In genomic region chr20:44097521-44098255, GRCh38 we compare ENCODE assay signal across 16 cellular contexts.
DNase-seq lines count a peak whose midpoint lies in the region; ATAC-seq and TF ChIP-seq lines count a peak whose summit lies in the region.
"Had no signal": no experiment of that assay in that cellular context is flagged by ENCODE, and none has a peak within 500 bp of the region (broad histone marks: within the 10 kb centered on the region; RNA-seq: fewer than 3 reads in every experiment).

No MANE protein-coding gene starts in this region.

- TF ChIP-seq CTCF in PC-9 (conservative IDR thresholded peaks at IDR 0.05): no peak

- POLR2A ChIA-PET in PC-9 (lab: Charles Lee; ENCODE audit: unreplicated experiment): no interaction called here

- H3K4me3 ChIP-seq in PC-9 (no peak overlapping the region), neuronal stem cell (ENCODE audit: low read length in 2 of 2) (no peak overlapping the region)

- no peak overlapping the region for H4K8ac ChIP-seq in neuronal stem cell (ENCODE audit: low read depth, low read length)

- no peaks in the 10 kb centered on the region for H3K79me2 ChIP-seq in PC-9 (ENCODE audit: low read depth)

- no peak overlapping the region for H3K14ac ChIP-seq in neuronal stem cell (ENCODE audit: low read length)

- H3K36me3 ChIP-seq in PC-9 (ENCODE audit: low read depth) (no peaks in the 10 kb centered on the region), neuronal stem cell (replicated peaks in 1 of 2; ENCODE audit: control insufficient read depth in 2 of 2, insufficient read depth in 2 of 2, low read length in 2 of 2) (no peaks in the 10 kb centered on the region)

- no peaks in the 10 kb centered on the region for H3K79me1 ChIP-seq in neuronal stem cell (ENCODE audit: low read depth, low read length)

- no peak overlapping the region for H3K9ac ChIP-seq in neuronal stem cell (ENCODE audit: low read depth, low read length, poor library complexity)

- H3K9me3 ChIP-seq in PC-9 (ENCODE audit: insufficient read depth, low read depth) (no peaks in the 10 kb centered on the region; the same call in 1 of the 2 replicates), neuronal stem cell (replicated peaks in 1 of 2; ENCODE audit: control insufficient read depth in 2 of 2, insufficient read depth in 1 of 2, low read depth in 1 of 2, low read length in 2 of 2) (no peaks in the 10 kb centered on the region)

- no peaks in the 10 kb centered on the region; the same call in none of the 2 replicates for H3F3A ChIP-seq in PC-9 (ENCODE audit: insufficient read depth, low read depth)

- ATAC-seq in esophagus mucosa: peak; percentile 92
- ATAC-seq: activated T-helper 17 cell treated with anti-CD3 and anti-CD28 coated beads, Interleukin-2, amount 50 U/mL, for 72 hours; left lobe of liver; T-helper 17 cell; WTC11 had no signal

- no peaks in the 10 kb centered on the region for H3K9me2 ChIP-seq in PC-9 (ENCODE audit: insufficient read depth)

- H4K91ac ChIP-seq in neuronal stem cell (ENCODE audit: low read depth, low read length, poor library complexity): no peak overlapping the region

- no peak overlapping the region for H2BK15ac ChIP-seq in neuronal stem cell (ENCODE audit: low read length)

- H2BK120ac ChIP-seq in neuronal stem cell (ENCODE audit: low read depth, low read length): no peak overlapping the region

- H3K27ac ChIP-seq in PC-9 (no peak overlapping the region), neuronal stem cell (replicated peaks; ENCODE audit: low read length) (no peak overlapping the region)

- H3K27me3 ChIP-seq in PC-9 (ENCODE audit: insufficient read depth, low read depth) (no peaks in the 10 kb centered on the region), neuronal stem cell (ENCODE audit: control insufficient read depth in 3 of 3, insufficient read depth in 3 of 3, low read depth in 1 of 3, low read length in 3 of 3) (peaks cover 0 to 3% (median 0%) of the 10 kb centered on the region in 3 experiments)

- H2BK5ac ChIP-seq in neuronal stem cell (ENCODE audit: low read length): no peak overlapping the region

- CTCF ChIA-PET in PC-9 (lab: Charles Lee): no interaction called here

- H3K4me1 ChIP-seq in PC-9 (replicated peaks; ENCODE audit: insufficient read depth): peaks cover 5% of the 10 kb centered on the region; the same call in 1 of the 2 replicates
- no peaks in the 10 kb centered on the region for H3K4me1 ChIP-seq in neuronal stem cell (ENCODE audit: control insufficient read depth in 2 of 2, insufficient read depth in 1 of 2, low read depth in 1 of 2, low read length in 2 of 2)

- no TSS peak for BruUV-seq in PC-9 (replicated peaks; lab: Mats Ljungman, UMichigan)

- H3K23ac ChIP-seq in neuronal stem cell (ENCODE audit: low read depth, low read length, poor library complexity): no peak overlapping the region

- H2AK5ac ChIP-seq in neuronal stem cell (ENCODE audit: low read depth, low read length): no peak overlapping the region

- no CpG with 5 or more reads among the region's 14 CpGs for WGBS in neuronal stem cell (ENCODE audit: extremely low coverage in 2 of 2, insufficient read length in 2 of 2, insufficient replicate concordance in 1 of 2), 2 donors

- H3K4ac ChIP-seq in neuronal stem cell (ENCODE audit: low read length): no peak overlapping the region

- DNase-seq in HT-29 (ENCODE audit: low spot score) (peak; percentile 23), PC-9 (peak; percentile 32 to 51), neuronal stem cell (ENCODE audit: low spot score) (no peak), activated T-cell treated with anti-CD3 and anti-CD28 coated beads for 4 hours (no peak), NCI-H345 (lab: John Stamatoyannopoulos, UW) (no peak)
- DNase-seq in activated CD8-positive, alpha-beta memory T cell treated with anti-CD3 and anti-CD28 coated beads, Interleukin-2, amount 50 U/mL, for 4 hours: no peak
- DNase-seq: amygdala; KBM-7; NCI-H1048; NCI-H2029 treated with DMSO at 0.1 percent for 48 hours; stimulated activated CD4-positive, alpha-beta T cell treated with anti-CD3 and anti-CD28 coated beads, Interleukin-4, amount 100 ng/mL, for 1 hour; T-helper 17 cell had no signal

- intact Hi-C loops in PC-9 (cut with micrococcal nuclease; ENCODE audit: unreplicated experiment): no loop called here

- no peak overlapping the region for H2BK12ac ChIP-seq in neuronal stem cell (ENCODE audit: low read length)

- H2AFZ ChIP-seq in PC-9 (no peak overlapping the region), neuronal stem cell (ENCODE audit: low read length) (no peak overlapping the region)

- H4K20me1 ChIP-seq in PC-9 (ENCODE audit: insufficient read depth): no peaks in the 10 kb centered on the region

- H3K18ac ChIP-seq in neuronal stem cell (ENCODE audit: low read length): peak overlapping the region; percentile 27

- H3K4me2 ChIP-seq in PC-9 (no peak overlapping the region), neuronal stem cell (ENCODE audit: insufficient read depth, low read length, poor library complexity, severe bottlenecking) (no peak overlapping the region)

Comparison
In these comparisons a context has a peak if more than half of its experiments do, and no peak if none do; other contexts are left out.
1. DNase-seq: peak in HT-29 (single experiment) and PC-9 (2 of 2); none in neuronal stem cell (single experiment), activated T-cell treated with anti-CD3 and anti-CD28 coated beads for 4 hours (single experiment), activated CD8-positive, alpha-beta memory T cell treated with anti-CD3 and anti-CD28 coated beads, Interleukin-2, amount 50 U/mL, for 4 hours (single experiment) and NCI-H345 (single experiment).